ENCODE assay signal across 8 cellular contexts in genomic region chr14:73759714-73760597, GRCh38.
A peak's percentile ranks its signal among the peaks of the same experiment; 100 is the strongest.
DNase-seq lines count a peak whose midpoint lies in the region; ATAC-seq and TF ChIP-seq lines count a peak whose summit lies in the region.

No MANE protein-coding gene starts in this region.

- ATAC-seq in GM18907 (IDR thresholded peaks at IDR 0.05; ENCODE audit: unreplicated experiment) (peak; percentile 62), HG03135 (IDR thresholded peaks at IDR 0.05; ENCODE audit: unreplicated experiment) (peak; percentile 53)

- H3K27ac ChIP-seq in VCaP (peak overlapping the region; percentile 97), skin epidermis (peak overlapping the region; percentile 76 to 99 (median 96))

- DNase-seq in AG08396 (ENCODE audit: low spot score) (peak; percentile 97), NCI-H2196 (lab: John Stamatoyannopoulos, UW; ENCODE audit: unreplicated experiment) (peak; percentile 96), T47D (ENCODE audit: low read depth in 1 of 2, low spot score in 1 of 2) (peak; percentile 87 to 98), iPS-NIHi11 (ENCODE audit: low spot score) (peak; percentile 92)

- H3K4me3 ChIP-seq in skin epidermis: peak overlapping the region; percentile 69 to 92 (median 82)

- TF ChIP-seq CTCF in VCaP (conservative IDR thresholded peaks at IDR 0.05): no peak; the same call in none of the 2 replicates

- in situ Hi-C loops in T47D (cut with HindIII; ENCODE audit: low pct_unique_long_range_greater_than_20kb, low sequenced_read_pairs): no loop called here

Comparison
In these comparisons a context has a peak if more than half of its experiments do, and no peak if none do; other contexts are left out.
1. Peak in every context shown above with its lines: DNase-seq, ATAC-seq, H3K4me3 ChIP-seq and H3K27ac ChIP-seq.